ENCODE assay signal across 1 cellular context in the genomic region with DNA sequence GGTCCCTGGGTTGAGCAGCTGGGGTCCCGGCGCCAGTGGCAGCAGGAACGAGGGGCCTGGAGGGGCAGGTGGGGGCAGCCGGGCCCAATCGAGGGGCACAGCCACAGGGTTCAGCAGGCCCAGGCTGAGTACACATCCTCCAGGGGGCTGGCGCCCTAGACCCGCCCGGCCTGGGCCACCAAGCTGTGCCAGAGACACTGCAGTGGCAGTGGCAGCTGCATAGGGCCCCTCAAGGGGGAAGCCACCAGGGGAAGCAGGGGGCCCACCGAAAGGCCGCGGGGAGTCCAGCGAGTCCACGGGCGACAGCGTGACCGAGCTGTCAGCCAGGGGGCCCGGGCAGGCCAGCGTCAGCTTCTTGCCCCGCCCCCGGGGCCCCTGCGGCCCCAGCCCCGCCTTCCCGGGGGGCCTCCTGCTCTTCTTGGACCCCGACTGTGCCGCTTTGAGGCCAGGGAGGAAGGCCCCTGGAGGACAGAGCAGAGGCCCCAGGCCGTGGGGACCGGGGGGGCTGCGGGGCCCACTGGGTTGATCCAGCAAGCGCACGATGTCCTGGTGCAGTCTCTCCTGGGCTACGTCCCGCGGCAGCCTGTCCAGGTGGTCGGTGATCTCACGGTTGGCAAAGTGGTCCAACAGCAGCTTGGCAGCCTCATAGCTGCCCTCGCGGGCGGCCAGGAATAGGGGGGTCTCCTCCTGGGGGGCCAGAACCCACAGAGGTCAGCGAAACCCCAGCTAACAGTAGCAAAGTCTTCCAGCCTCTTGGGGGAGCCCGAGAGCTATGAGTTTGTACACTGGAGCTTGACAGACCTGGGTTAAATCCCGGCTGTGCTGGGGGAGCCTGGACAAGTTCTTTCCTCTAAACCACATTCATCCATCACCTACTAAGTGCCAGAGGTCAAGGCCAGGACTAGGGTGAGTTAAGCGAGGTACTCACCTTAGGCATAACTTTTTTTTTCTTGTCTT.
TF ChIP-seq lines count a peak whose summit lies in the region.

No MANE protein-coding gene starts in this region.

TF ChIP-seq in HepG2, 621 proteins besides CTCF, POLR2A, EP300 and RAD21:
- TF ChIP-seq ZBTB21 (CRISPR knock-in tag; IDR thresholded peaks at IDR 0.05): no peak
- TF ChIP-seq NR2F6 (IDR thresholded peaks at IDR 0.05): peak; percentile 20; the same call in 1 of the 2 replicates
- TF ChIP-seq NR2F6 (CRISPR knock-in tag; IDR thresholded peaks at IDR 0.05): no peak
- TF ChIP-seq STAG1 (CRISPR knock-in tag; IDR thresholded peaks at IDR 0.05): peak; percentile 71
- no peak for TF ChIP-seq PHB2 (IDR thresholded peaks at IDR 0.05; ENCODE audit: partially characterized antibody)
- TF ChIP-seq XRCC5 (optimal IDR thresholded peaks at IDR 0.05; ENCODE audit: low read length): peak; percentile 34
- TF ChIP-seq, protein P1, sequence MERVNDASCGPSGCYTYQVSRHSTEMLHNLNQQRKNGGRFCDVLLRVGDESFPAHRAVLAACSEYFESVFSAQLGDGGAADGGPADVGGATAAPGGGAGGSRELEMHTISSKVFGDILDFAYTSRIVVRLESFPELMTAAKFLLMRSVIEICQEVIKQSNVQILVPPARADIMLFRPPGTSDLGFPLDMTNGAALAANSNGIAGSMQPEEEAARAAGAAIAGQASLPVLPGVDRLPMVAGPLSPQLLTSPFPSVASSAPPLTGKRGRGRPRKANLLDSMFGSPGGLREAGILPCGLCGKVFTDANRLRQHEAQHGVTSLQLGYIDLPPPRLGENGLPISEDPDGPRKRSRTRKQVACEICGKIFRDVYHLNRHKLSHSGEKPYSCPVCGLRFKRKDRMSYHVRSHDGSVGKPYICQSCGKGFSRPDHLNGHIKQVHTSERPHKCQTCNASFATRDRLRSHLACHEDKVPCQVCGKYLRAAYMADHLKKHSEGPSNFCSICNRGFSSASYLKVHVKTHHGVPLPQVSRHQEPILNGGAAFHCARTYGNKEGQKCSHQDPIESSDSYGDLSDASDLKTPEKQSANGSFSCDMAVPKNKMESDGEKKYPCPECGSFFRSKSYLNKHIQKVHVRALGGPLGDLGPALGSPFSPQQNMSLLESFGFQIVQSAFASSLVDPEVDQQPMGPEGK (CRISPR knock-in tag; IDR thresholded peaks at IDR 0.05): peak; percentile 72
- peak; percentile 30; the same call in 1 of the 2 replicates for TF ChIP-seq SMC3 (IDR thresholded peaks at IDR 0.05; ENCODE audit: low read length)
- 0 out of 2 replicates have a peak, but pooled peaks have one; percentile 11 for TF ChIP-seq SALL1 (CRISPR knock-in tag; IDR thresholded peaks at IDR 0.05)
- no peak for TF ChIP-seq ZNF792 (CRISPR knock-in tag; IDR thresholded peaks at IDR 0.05)
- TF ChIP-seq SOX13 (IDR thresholded peaks at IDR 0.05): no peak
- no peak for TF ChIP-seq SOX13 (CRISPR knock-in tag; conservative IDR thresholded peaks at IDR 0.05 in 1 of 2, IDR thresholded peaks at IDR 0.05 in 1 of 2)
- no peak for TF ChIP-seq DNMT1 (CRISPR knock-in tag; IDR thresholded peaks at IDR 0.05)
- peak; percentile 54 for TF ChIP-seq ZNF574 (CRISPR knock-in tag; IDR thresholded peaks at IDR 0.05)
- TF ChIP-seq, protein P2, sequence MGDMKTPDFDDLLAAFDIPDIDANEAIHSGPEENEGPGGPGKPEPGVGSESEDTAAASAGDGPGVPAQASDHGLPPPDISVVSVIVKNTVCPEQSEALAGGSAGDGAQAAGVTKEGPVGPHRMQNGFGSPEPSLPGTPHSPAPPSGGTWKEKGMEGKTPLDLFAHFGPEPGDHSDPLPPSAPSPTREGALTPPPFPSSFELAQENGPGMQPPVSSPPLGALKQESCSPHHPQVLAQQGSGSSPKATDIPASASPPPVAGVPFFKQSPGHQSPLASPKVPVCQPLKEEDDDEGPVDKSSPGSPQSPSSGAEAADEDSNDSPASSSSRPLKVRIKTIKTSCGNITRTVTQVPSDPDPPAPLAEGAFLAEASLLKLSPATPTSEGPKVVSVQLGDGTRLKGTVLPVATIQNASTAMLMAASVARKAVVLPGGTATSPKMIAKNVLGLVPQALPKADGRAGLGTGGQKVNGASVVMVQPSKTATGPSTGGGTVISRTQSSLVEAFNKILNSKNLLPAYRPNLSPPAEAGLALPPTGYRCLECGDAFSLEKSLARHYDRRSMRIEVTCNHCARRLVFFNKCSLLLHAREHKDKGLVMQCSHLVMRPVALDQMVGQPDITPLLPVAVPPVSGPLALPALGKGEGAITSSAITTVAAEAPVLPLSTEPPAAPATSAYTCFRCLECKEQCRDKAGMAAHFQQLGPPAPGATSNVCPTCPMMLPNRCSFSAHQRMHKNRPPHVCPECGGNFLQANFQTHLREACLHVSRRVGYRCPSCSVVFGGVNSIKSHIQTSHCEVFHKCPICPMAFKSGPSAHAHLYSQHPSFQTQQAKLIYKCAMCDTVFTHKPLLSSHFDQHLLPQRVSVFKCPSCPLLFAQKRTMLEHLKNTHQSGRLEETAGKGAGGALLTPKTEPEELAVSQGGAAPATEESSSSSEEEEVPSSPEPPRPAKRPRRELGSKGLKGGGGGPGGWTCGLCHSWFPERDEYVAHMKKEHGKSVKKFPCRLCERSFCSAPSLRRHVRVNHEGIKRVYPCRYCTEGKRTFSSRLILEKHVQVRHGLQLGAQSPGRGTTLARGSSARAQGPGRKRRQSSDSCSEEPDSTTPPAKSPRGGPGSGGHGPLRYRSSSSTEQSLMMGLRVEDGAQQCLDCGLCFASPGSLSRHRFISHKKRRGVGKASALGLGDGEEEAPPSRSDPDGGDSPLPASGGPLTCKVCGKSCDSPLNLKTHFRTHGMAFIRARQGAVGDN (CRISPR knock-in tag; IDR thresholded peaks at IDR 0.05): peak; percentile 29
TF ChIP-seq in HepG2: peak in this region for 8.
